12 cellular contexts compared by ENCODE assay signal in genomic region chr14:80638620-80639215, GRCh38.
DNase-seq lines count a peak whose midpoint lies in the region; ATAC-seq and TF ChIP-seq lines count a peak whose summit lies in the region.
"Had no signal": no experiment of that assay in that cellular context is flagged by ENCODE, and none has a peak within 500 bp of the region (broad histone marks: within the 10 kb centered on the region; RNA-seq: fewer than 3 reads in every experiment).

No MANE protein-coding gene starts in this region.

- DNase-seq in GM03348 (ENCODE audit: low spot score) = peak; percentile 36
- DNase-seq in RKO (ENCODE audit: low spot score) = peak; percentile 55
- DNase-seq in epithelial cell of prostate (ENCODE audit: low read depth, low spot score) = peak; percentile 48
- DNase-seq in skeletal muscle cell (ENCODE audit: low read depth) = peak; percentile 49
- no peak for DNase-seq in vagina (ENCODE audit: extremely low spot score in 2 of 2)
- no peak for DNase-seq in thyroid gland
- DNase-seq: activated CD8-positive, alpha-beta T cell treated with anti-CD3 and anti-CD28 coated beads for 36 hours; effector CD8-positive, alpha-beta T cell; naive thymus-derived CD4-positive, alpha-beta T cell; NCI-H1105; stimulated activated CD4-positive, alpha-beta T cell treated with anti-CD3 and anti-CD28 coated beads, Interleukin-12 subunit alpha, Interleukin-12 subunit beta, amount 100 ng/mL, for 4 hours had no signal

- TF ChIP-seq CTCF in vagina (IDR thresholded peaks at IDR 0.05) (no peak), thyroid gland (IDR thresholded peaks at IDR 0.05) (no peak)

- H3K27me3 ChIP-seq in vagina (no peaks in the 10 kb centered on the region), thyroid gland (no peaks in the 10 kb centered on the region)

- ATAC-seq in GM21447 (IDR thresholded peaks at IDR 0.05; ENCODE audit: unreplicated experiment) = no peak
- ATAC-seq: activated CD8-positive, alpha-beta T cell treated with anti-CD3 and anti-CD28 coated beads for 36 hours; naive thymus-derived CD4-positive, alpha-beta T cell had no signal

- intact Hi-C loops in vagina (cut with DNase I) (no loop called here), thyroid gland (cut with DNase I) (no loop called here)

- H3K4me1 ChIP-seq in vagina = no peaks in the 10 kb centered on the region
- no peaks in the 10 kb centered on the region for H3K4me1 ChIP-seq in thyroid gland

- H3K9me3 ChIP-seq in vagina (no peaks in the 10 kb centered on the region), thyroid gland (no peaks in the 10 kb centered on the region)

- no peaks in the 10 kb centered on the region for H3K36me3 ChIP-seq in vagina
- no peaks in the 10 kb centered on the region for H3K36me3 ChIP-seq in thyroid gland

- TF ChIP-seq POLR2A in vagina (IDR thresholded peaks at IDR 0.05) (no peak), thyroid gland (IDR thresholded peaks at IDR 0.05) (no peak)

- WGBS in thyroid gland, 2 donors = 95 to 96% methylated on average over 5 of the region's 5 CpGs

- H3K4me3 ChIP-seq in skeletal muscle cell (ENCODE audit: low read depth, low read length) (no peak overlapping the region), vagina (no peak overlapping the region), thyroid gland (replicated peaks in 1 of 3) (no peak overlapping the region)

- H3K27ac ChIP-seq in epithelial cell of prostate = peak overlapping the region; percentile 76
- no peak overlapping the region for H3K27ac ChIP-seq in vagina
- no peak overlapping the region for H3K27ac ChIP-seq in thyroid gland

Comparison
In these comparisons a context has a peak if more than half of its experiments do, and no peak if none do; other contexts are left out.
1. DNase-seq: peak in GM03348 (single experiment), RKO (single experiment), epithelial cell of prostate (single experiment) and skeletal muscle cell (single experiment); none in vagina (0 of 2) and thyroid gland (0 of 2).